10 cellular contexts compared by ENCODE assay signal in genomic region chr3:72444642-72445223, GRCh38. TPM values are rescaled to one million over a fixed set of nuclear protein-coding genes. Genes with fewer than 3 reads are reported as not detected.
DNase-seq lines count a peak whose midpoint lies in the region; TF ChIP-seq lines count a peak whose summit lies in the region.
"Had no signal": no experiment of that assay in that cellular context is flagged by ENCODE, and none has a peak within 500 bp of the region (broad histone marks: within the 10 kb centered on the region; RNA-seq: fewer than 3 reads in every experiment).

No MANE protein-coding gene starts in this region.

- TF ChIP-seq CTCF in NB4 (IDR thresholded peaks at IDR 0.05; ENCODE audit: low read depth, low read length) = no peak
- TF ChIP-seq CTCF in chondrocyte (IDR thresholded peaks at IDR 0.05) = no peak
- TF ChIP-seq CTCF in neural crest cell (conservative IDR thresholded peaks at IDR 0.05) = no peak

- peak overlapping the region; percentile 14; the same call in 1 of the 2 replicates for H3K9ac ChIP-seq in ES-I3 (ENCODE audit: low read depth, low read length)

- peak overlapping the region; percentile 92 for H3K4me3 ChIP-seq in NB4 (ENCODE audit: low read depth, low read length)

- H3K4me3 Mint-ChIP-seq in chondrocyte (ENCODE audit: unreplicated experiment) (peak overlapping the region; percentile 97), neural crest cell (peak overlapping the region; percentile 92)

- H3K27ac Mint-ChIP-seq in chondrocyte (ENCODE audit: unreplicated experiment) (no peak overlapping the region), neural crest cell (ENCODE audit: unreplicated experiment) (no peak overlapping the region)

- no peaks in the 10 kb centered on the region for H3K9me3 ChIP-seq in ES-I3 (ENCODE audit: control insufficient read depth, insufficient read depth, low read length)

- peaks cover 1% of the 10 kb centered on the region for H3K36me3 Mint-ChIP-seq in chondrocyte (ENCODE audit: low read depth)
- H3K36me3 Mint-ChIP-seq in neural crest cell (ENCODE audit: low read depth) = peaks cover 3% of the 10 kb centered on the region

- H3K9me3 Mint-ChIP-seq in chondrocyte (ENCODE audit: low read depth) (no peaks in the 10 kb centered on the region), neural crest cell (no peaks in the 10 kb centered on the region)

- H3K4me1 ChIP-seq in ES-I3 (ENCODE audit: insufficient read depth, low read length) = peaks cover 35% of the 10 kb centered on the region

- TF ChIP-seq POLR2A in NB4 (IDR thresholded peaks at IDR 0.05; ENCODE audit: extremely low read depth, insufficient read length) = no peak

- H3K27me3 Mint-ChIP-seq in chondrocyte (ENCODE audit: low read depth) (no peaks in the 10 kb centered on the region), neural crest cell (ENCODE audit: low read depth) (peaks cover 21% of the 10 kb centered on the region)

- peaks cover 69% of the 10 kb centered on the region for H3K4me1 Mint-ChIP-seq in chondrocyte (ENCODE audit: low read depth)
- peaks cover 47% of the 10 kb centered on the region for H3K4me1 Mint-ChIP-seq in neural crest cell

- H3K36me3 ChIP-seq in ES-I3 (ENCODE audit: insufficient read depth, low read length) = peaks cover 2% of the 10 kb centered on the region; the same call in 1 of the 2 replicates

- DNase-seq in NB4 (ENCODE audit: low read depth) (peak; percentile 34), chondrocyte (ENCODE audit: low spot score) (no peak), neural crest cell (ENCODE audit: low read depth, low spot score) (no peak), NCI-H2171 treated with DMSO at 0.1 percent for 48 hours (lab: John Stamatoyannopoulos, UW) (no peak), dermis blood vessel endothelial cell (no peak), HT-29 (ENCODE audit: low spot score) (no peak)
- DNase-seq in stimulated activated CD4-positive, alpha-beta T cell treated with anti-CD3 and anti-CD28 coated beads, Interleukin-2, amount 100 ng/mL, for 24 hours = no peak
- DNase-seq: islet precursor cell, SIG-M5 had no signal

RNA-seq across cellular contexts. Expression of gene RYBP, which starts 1.7 kb away (rescaled TPM):
- total RNA-seq in chondrocyte (18.6 to 22.6 TPM (median 22.0 TPM) in 3 replicates), neural crest cell (12.6 and 13.3 TPM in 2 replicates), dermis blood vessel endothelial cell (6.6 and 9.4 TPM in 2 replicates)
- total RNA-seq in HT-29 (2014; rRNA removed; shearing (Covaris generic)) = 1.5 and 2.1 TPM in 2 replicates
